Comparison of ENCODE assay signal across 19 cellular contexts in the genomic region with DNA sequence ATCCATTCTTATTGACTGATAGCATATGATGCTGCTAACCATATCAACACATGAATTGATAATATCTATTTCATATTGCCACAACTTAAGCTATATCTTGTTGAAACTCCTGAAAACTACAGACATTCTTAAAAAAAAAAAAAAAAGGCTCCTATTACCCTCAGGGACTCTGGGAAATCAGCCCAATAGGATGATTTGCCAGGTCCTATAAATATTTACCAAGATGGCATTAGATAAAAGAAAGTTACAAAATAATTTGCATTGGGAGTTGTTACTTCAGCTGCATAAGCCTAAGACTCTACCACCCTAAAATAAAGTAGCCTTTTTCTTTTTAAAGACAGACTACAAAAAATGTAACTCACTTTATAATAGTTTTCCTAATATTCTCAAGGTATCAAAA.
DNase-seq lines count a peak whose midpoint lies in the region; ATAC-seq, FAIRE-seq and TF ChIP-seq lines count a peak whose summit lies in the region.
"Had no signal": no experiment of that assay in that cellular context is flagged by ENCODE, and none has a peak within 500 bp of the region (broad histone marks: within the 10 kb centered on the region; RNA-seq: fewer than 3 reads in every experiment).

No MANE protein-coding gene starts in this region.

- no TSS peak for BruUV-seq in HepG2 (replicated peaks; lab: Mats Ljungman, UMichigan)
- BruUV-seq in PC-3 (replicated peaks; lab: Mats Ljungman, UMichigan), result no TSS peak

- no peak for FAIRE-seq in HepG2 (lab: Jason Lieb, UNC)
- FAIRE-seq: A549, D721Med, G401.6, GM12891, GM19239 had no signal

- no peaks in the 10 kb centered on the region for H3K9me2 ChIP-seq in PC-3 (replicated peaks; ENCODE audit: low read length)

- no peaks in the 10 kb centered on the region for H3F3A ChIP-seq in PC-3 (ENCODE audit: low read length, unreplicated experiment)

- no peaks in the 10 kb centered on the region for H3K79me2 ChIP-seq in HepG2 (ENCODE audit: insufficient read depth, low read length)
- H3K79me2 ChIP-seq in PC-3 (ENCODE audit: low read length), result no peaks in the 10 kb centered on the region

- ATAC-seq in HepG2 (no peak), left lobe of liver (peak; percentile 70), PC-3 (no peak)
- ATAC-seq: A549; CD8-positive, alpha-beta T cell had no signal

- peaks cover 5 to 51% (median 45%) of the 10 kb centered on the region in 4 donors for H3K4me1 ChIP-seq in liver (ENCODE audit: control insufficient read depth in 4 of 4, insufficient read depth in 4 of 4, low read length in 3 of 4)
- H3K4me1 ChIP-seq in HepG2 (ENCODE audit: insufficient read depth, low read length), result peaks cover 7% of the 10 kb centered on the region
- no peaks in the 10 kb centered on the region for H3K4me1 ChIP-seq in PC-3 (ENCODE audit: insufficient read depth, low read length)
- H3K4me1 ChIP-seq: A549, Caco-2 had no signal

- TF ChIP-seq EP300 in HepG2 (IDR thresholded peaks at IDR 0.05; ENCODE audit: low read depth in 2 of 2, low read length in 2 of 2), result no peak
- no peak for TF ChIP-seq EP300 in HepG2 (CRISPR knock-in tag; IDR thresholded peaks at IDR 0.05; ENCODE audit: borderline replicate concordance)

- H3K4me3 ChIP-seq in liver (ENCODE audit: low read depth in 1 of 3, low read length in 3 of 3), result no peak overlapping the region
- H3K4me3 ChIP-seq in HepG2 (replicated peaks in 1 of 3; ENCODE audit: insufficient read depth in 1 of 3, low read depth in 2 of 3, low read length in 3 of 3), result no peak overlapping the region
- no peak overlapping the region for H3K4me3 ChIP-seq in PC-3 (ENCODE audit: low read length)
- H3K4me3 ChIP-seq: A549; BLaER1 treated with 17β-estradiol and CSF1 and Interleukin-3, amounts not matched to agents 10 nM and 100 nM had no signal

- DNase-seq in HepG2 (ENCODE audit: low spot score) (no peak), left lobe of liver (ENCODE audit: low spot score) (no peak), NCI-H510A treated with DMSO at 0.1 percent for 48 hours (lab: John Stamatoyannopoulos, UW) (no peak), PC-3 (no peak)
- DNase-seq: AML-193; Caco-2; Calu3; CD4-positive, alpha-beta T cell; CD8-positive, alpha-beta T cell; DMS79 treated with DMSO at 0.1 percent for 48 hours; GF-D8 had no signal

- H3K4me2 ChIP-seq in HepG2 (ENCODE audit: low read depth, low read length) (no peak overlapping the region), PC-3 (ENCODE audit: low read length) (no peak overlapping the region)
- H3K4me2 ChIP-seq: A549 had no signal

- CTCF ChIA-PET in HepG2 (lab: Yijun Ruan, JAX; ENCODE audit: low intra/inter-chr PET ratio, low total read pairs), result no interaction called here
- CTCF ChIA-PET in PC-3 (lab: Charles Lee), result interaction anchor here (0.7 kb wide), 1 partner anchor 545 kb away, joined by 6 read pairs; no protein-coding TSS in a partner anchor

- no peaks in the 10 kb centered on the region for H3K36me3 ChIP-seq in liver (ENCODE audit: control insufficient read depth in 4 of 4, insufficient read depth in 3 of 4, low read depth in 1 of 4, low read length in 3 of 4)
- H3K36me3 ChIP-seq in HepG2 (replicated peaks in 1 of 2; ENCODE audit: control insufficient read depth in 1 of 2, insufficient read depth in 2 of 2, low read length in 2 of 2), result no peaks in the 10 kb centered on the region
- no peaks in the 10 kb centered on the region for H3K36me3 ChIP-seq in PC-3 (ENCODE audit: low read depth, low read length)
- H3K36me3 ChIP-seq: BLaER1 treated with 17β-estradiol and CSF1 and Interleukin-3, amounts not matched to agents 10 nM and 100 nM had no signal

- in situ Hi-C loops in HepG2 (cut with HindIII; ENCODE audit: extremely low pct_ligation_motif_present, low pct_unique_long_range_greater_than_20kb), result no loop called here

- H4K20me1 ChIP-seq in HepG2 (ENCODE audit: insufficient read depth, low read length), result no peaks in the 10 kb centered on the region
- H4K20me1 ChIP-seq in PC-3 (ENCODE audit: low read length), result no peaks in the 10 kb centered on the region
- H4K20me1 ChIP-seq: BLaER1 treated with 17β-estradiol and CSF1 and Interleukin-3, amounts not matched to agents 10 nM and 100 nM had no signal

- H3K9me3 ChIP-seq in liver (ENCODE audit: control insufficient read depth in 4 of 4, low read length in 3 of 4) (peaks cover 0 to 2% (median 0%) of the 10 kb centered on the region in 4 donors), HepG2 (ENCODE audit: low read length) (no peaks in the 10 kb centered on the region), PC-3 (ENCODE audit: low read length) (no peaks in the 10 kb centered on the region)
- H3K9me3 ChIP-seq: A549, Caco-2 had no signal

- H3K9ac ChIP-seq in liver (ENCODE audit: low read depth in 1 of 2, low read length in 2 of 2), result peak overlapping the region in 1 of 2 donors; percentile 71
- no peak overlapping the region for H3K9ac ChIP-seq in HepG2 (ENCODE audit: insufficient read depth, low read depth, low read length)
- H3K9ac ChIP-seq in PC-3 (ENCODE audit: low read length), result no peak overlapping the region
- H3K9ac ChIP-seq: BLaER1 treated with 17β-estradiol and CSF1 and Interleukin-3, amounts not matched to agents 10 nM and 100 nM had no signal

- POLR2A ChIA-PET in HepG2 (lab: Yijun Ruan, JAX) (no interaction called here), PC-3 (lab: Charles Lee; ENCODE audit: unreplicated experiment) (no interaction called here)

- intact Hi-C loops in HepG2 (cut with micrococcal nuclease; ENCODE audit: unreplicated experiment) (no loop called here), PC-3 (cut with micrococcal nuclease) (no loop called here)

- TF ChIP-seq CTCF in liver (IDR thresholded peaks at IDR 0.05; ENCODE audit: low read depth, low read length, missing input control) (no peak), HepG2 (CRISPR knock-in tag; IDR thresholded peaks at IDR 0.05) (no peak), PC-3 (conservative IDR thresholded peaks at IDR 0.05; ENCODE audit: low read depth, low read length) (no peak)

- TF ChIP-seq POLR2A in HepG2 (IDR thresholded peaks at IDR 0.05; ENCODE audit: insufficient read depth in 1 of 2, low read depth in 2 of 2, low read length in 2 of 2), result no peak

- H3K27ac ChIP-seq in liver (ENCODE audit: low read depth in 1 of 2, low read length in 2 of 2), result peak overlapping the region; percentile 63 to 69
- H3K27ac ChIP-seq in HepG2 (ENCODE audit: extremely low read length, insufficient read depth, low read length), result no peak overlapping the region
- no peak overlapping the region for H3K27ac ChIP-seq in PC-3 (ENCODE audit: low read length)
- H3K27ac ChIP-seq: 22Rv1, A549 had no signal

- H3K27me3 ChIP-seq in liver (ENCODE audit: control insufficient read depth in 4 of 4, insufficient read depth in 4 of 4, low read length in 3 of 4) (no peaks in the 10 kb centered on the region), HepG2 (ENCODE audit: control insufficient read depth in 1 of 2, insufficient read depth in 2 of 2, low read length in 2 of 2) (no peaks in the 10 kb centered on the region), PC-3 (ENCODE audit: low read length) (peaks cover 43% of the 10 kb centered on the region)
- H3K27me3 ChIP-seq: BLaER1 treated with 17β-estradiol and CSF1 and Interleukin-3, amounts not matched to agents 10 nM and 100 nM had no signal

- H2AFZ ChIP-seq in HepG2 (ENCODE audit: low read length) (no peak overlapping the region), PC-3 (ENCODE audit: low read length) (no peak overlapping the region)

- peak; percentile 36 to 38 for TF ChIP-seq RAD21 in liver (IDR thresholded peaks at IDR 0.05)
- TF ChIP-seq RAD21 in HepG2 (CRISPR knock-in tag; IDR thresholded peaks at IDR 0.05), result no peak

TF ChIP-seq in liver, 16 proteins besides CTCF, POLR2A, EP300 and RAD21 (continues in another document):
- TF ChIP-seq HNF4A (conservative IDR thresholded peaks at IDR 0.05) (peak; percentile 61 to 74), FOXA1 (IDR thresholded peaks at IDR 0.05) (no peak), JUND (IDR thresholded peaks at IDR 0.05) (peak in 1 of 2 donors; percentile 65), YY1 (IDR thresholded peaks at IDR 0.05) (peak; percentile 49)
- TF ChIP-seq, protein P1, sequence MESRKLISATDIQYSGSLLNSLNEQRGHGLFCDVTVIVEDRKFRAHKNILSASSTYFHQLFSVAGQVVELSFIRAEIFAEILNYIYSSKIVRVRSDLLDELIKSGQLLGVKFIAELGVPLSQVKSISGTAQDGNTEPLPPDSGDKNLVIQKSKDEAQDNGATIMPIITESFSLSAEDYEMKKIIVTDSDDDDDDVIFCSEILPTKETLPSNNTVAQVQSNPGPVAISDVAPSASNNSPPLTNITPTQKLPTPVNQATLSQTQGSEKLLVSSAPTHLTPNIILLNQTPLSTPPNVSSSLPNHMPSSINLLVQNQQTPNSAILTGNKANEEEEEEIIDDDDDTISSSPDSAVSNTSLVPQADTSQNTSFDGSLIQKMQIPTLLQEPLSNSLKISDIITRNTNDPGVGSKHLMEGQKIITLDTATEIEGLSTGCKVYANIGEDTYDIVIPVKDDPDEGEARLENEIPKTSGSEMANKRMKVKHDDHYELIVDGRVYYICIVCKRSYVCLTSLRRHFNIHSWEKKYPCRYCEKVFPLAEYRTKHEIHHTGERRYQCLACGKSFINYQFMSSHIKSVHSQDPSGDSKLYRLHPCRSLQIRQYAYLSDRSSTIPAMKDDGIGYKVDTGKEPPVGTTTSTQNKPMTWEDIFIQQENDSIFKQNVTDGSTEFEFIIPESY (IDR thresholded peaks at IDR 0.05), result peak; percentile 46

Comparison
In these comparisons a context has a peak if more than half of its experiments do, and no peak if none do; other contexts are left out.
1. H3K27ac ChIP-seq: peak in liver (2 of 2); none in HepG2 (single experiment) and PC-3 (single experiment).